Comparison of ENCODE assay signal across 8 cellular contexts in genomic region chr10:119650692-119651513, GRCh38. TPM values are rescaled to one million over a fixed set of nuclear protein-coding genes. Genes with fewer than 3 reads are reported as not detected.
A peak's percentile ranks its signal among the peaks of the same experiment; 100 is the strongest.
DNase-seq lines count a peak whose midpoint lies in the region; ATAC-seq and TF ChIP-seq lines count a peak whose summit lies in the region.

BAG3 (plus strand) TSS chr10:119651380; CDS start chr10:119651676, 296 bp downstream.

- H4K20me1 ChIP-seq in GM23248 (ENCODE audit: insufficient read depth): peaks cover 15% of the 10 kb centered on the region; the same call in 1 of the 2 replicates

- peaks cover 5% of the 10 kb centered on the region for H3K36me3 Mint-ChIP-seq in T-helper 1 cell treated with Interleukin-12 subunit alpha and Interleukin-12 subunit beta and Interleukin-4 antibody, amounts not matched to agents 30 μg/mL and 1 μg/mL, for 36 hours (ENCODE audit: low read depth)
- peaks cover 3% of the 10 kb centered on the region for H3K36me3 Mint-ChIP-seq in type B pancreatic cell

- peak within 1 kb of the TSS; percentile 93 for H2AFZ ChIP-seq in GM23248

- H3K36me3 ChIP-seq in GM23248 (ENCODE audit: low read depth): no peaks in the 10 kb centered on the region
- peaks cover 0 to under 1% (median 0%) of the 10 kb centered on the region in 9 donors for H3K36me3 ChIP-seq in heart right ventricle

- H3K27ac ChIP-seq in GM23248: peak within 1 kb of the TSS; percentile 95
- peak within 1 kb of the TSS; percentile 92 to 100 (median 98) for H3K27ac ChIP-seq in heart right ventricle

- peaks cover 35% of the 10 kb centered on the region for H3F3A ChIP-seq in GM23248 (ENCODE audit: insufficient read depth)

- no peaks in the 10 kb centered on the region for H3K27me3 ChIP-seq in GM23248 (replicated peaks; ENCODE audit: insufficient read depth)
- H3K27me3 ChIP-seq in heart right ventricle: peaks cover 0 to 3% (median 0%) of the 10 kb centered on the region in 7 donors

- H3K79me2 ChIP-seq in GM23248 (ENCODE audit: insufficient read depth): peaks cover 39% of the 10 kb centered on the region

- H3K4me2 ChIP-seq in GM23248 (ENCODE audit: unreplicated experiment): peak within 1 kb of the TSS; percentile 99

- peaks cover 2% of the 10 kb centered on the region for H3K27me3 Mint-ChIP-seq in T-helper 1 cell treated with Interleukin-12 subunit alpha and Interleukin-12 subunit beta and Interleukin-4 antibody, amounts not matched to agents 30 μg/mL and 1 μg/mL, for 36 hours (ENCODE audit: low read depth)
- no peaks in the 10 kb centered on the region for H3K27me3 Mint-ChIP-seq in type B pancreatic cell

- WGBS in GM23248 (ENCODE audit: low coverage in 1 of 2, low lambda C conversion rate in 2 of 2, missing lambda C conversion rate in 2 of 2), 2 experiments: 2 to 7% methylated on average over 17 to 60 of the region's 60 CpGs
- WGBS in heart right ventricle, 2 donors: 2 to 5% methylated on average over 15 to 59 of the region's 60 CpGs

- H3K9me3 Mint-ChIP-seq in T-helper 1 cell treated with Interleukin-12 subunit alpha and Interleukin-12 subunit beta and Interleukin-4 antibody, amounts not matched to agents 30 μg/mL and 1 μg/mL, for 36 hours: no peaks in the 10 kb centered on the region
- no peaks in the 10 kb centered on the region for H3K9me3 Mint-ChIP-seq in type B pancreatic cell

- H3K9me3 ChIP-seq in GM23248 (ENCODE audit: low read depth): no peaks in the 10 kb centered on the region
- peaks cover 0 to 3% (median 0%) of the 10 kb centered on the region in 11 donors for H3K9me3 ChIP-seq in heart right ventricle

- peak within 1 kb of the TSS; percentile 98 for H3K9ac ChIP-seq in GM23248

- H3K4me3 Mint-ChIP-seq in T-helper 1 cell treated with Interleukin-12 subunit alpha and Interleukin-12 subunit beta and Interleukin-4 antibody, amounts not matched to agents 30 μg/mL and 1 μg/mL, for 36 hours: peak within 1 kb of the TSS; percentile 98
- peak within 1 kb of the TSS; percentile 98 for H3K4me3 Mint-ChIP-seq in type B pancreatic cell

- in situ Hi-C loops in GM23248 (cut with MboI): no loop called here

- H3K4me3 ChIP-seq in GM23248 (peak within 1 kb of the TSS; percentile 93), heart right ventricle (peak within 1 kb of the TSS; percentile 59 to 96 (median 86))

- TF ChIP-seq CTCF in heart right ventricle (IDR thresholded peaks at IDR 0.05) (no peak), type B pancreatic cell (conservative IDR thresholded peaks at IDR 0.05) (no peak)

- DNase-seq in ELR (ENCODE audit: low read depth) (peak; percentile 98), GM23248 (peak; percentile 99), LoVo (ENCODE audit: low spot score) (peak; percentile 91), amniotic epithelial cell (ENCODE audit: low read depth) (peak; percentile 93), heart right ventricle (peak; percentile 94 to 95), posterior cingulate gyrus (peak; percentile 71 to 97 (median 84)), type B pancreatic cell (ENCODE audit: extremely low spot score, unreplicated experiment) (peak; percentile 92)

- intact Hi-C loops in heart right ventricle (cut with DNase I): loop anchor here in 6 of 10 donors (1.0 to 10.0 kb wide), 6 partner anchors 34 to 56 kb away; partner anchors contain the start of gene TIAL1 (in 4 of the 6)
- intact Hi-C loops in posterior cingulate gyrus (cut with DNase I): loop anchor here (2.0 kb wide), 1 partner anchor 54 kb away; the partner anchor contains the start of gene TIAL1

- peak; percentile 89 to 95 (median 92) for ATAC-seq in heart right ventricle

- peaks cover 23% of the 10 kb centered on the region for H3K4me1 ChIP-seq in GM23248 (ENCODE audit: insufficient read depth)
- H3K4me1 ChIP-seq in heart right ventricle: peaks cover 20 to 41% (median 34%) of the 10 kb centered on the region in 9 donors

- peak within 1 kb of the TSS; percentile 98 for H3K27ac Mint-ChIP-seq in T-helper 1 cell treated with Interleukin-12 subunit alpha and Interleukin-12 subunit beta and Interleukin-4 antibody, amounts not matched to agents 30 μg/mL and 1 μg/mL, for 36 hours
- H3K27ac Mint-ChIP-seq in type B pancreatic cell: peak within 1 kb of the TSS; percentile 98

- H3K4me1 Mint-ChIP-seq in T-helper 1 cell treated with Interleukin-12 subunit alpha and Interleukin-12 subunit beta and Interleukin-4 antibody, amounts not matched to agents 30 μg/mL and 1 μg/mL, for 36 hours (ENCODE audit: low read depth): peaks cover 43% of the 10 kb centered on the region
- peaks cover 36% of the 10 kb centered on the region for H3K4me1 Mint-ChIP-seq in type B pancreatic cell (ENCODE audit: unreplicated experiment)

- H3K9me2 ChIP-seq in GM23248 (ENCODE audit: insufficient read depth): no peaks in the 10 kb centered on the region

RNA-seq across cellular contexts. Expression of gene BAG3, which starts in this region (rescaled TPM):
- 18.1 and 20.0 TPM in 2 replicates for total RNA-seq in GM23248 (2014; rRNA removed; shearing (Covaris generic))
- polyA plus RNA-seq in GM23248 (2016; fragmentation: Nextera tagmentation; extraction: Ambion mirVana) (88.2 and 99.5 TPM in 2 replicates), heart right ventricle (100 to 1,000 TPM in 1 of 2 donors, 10 to 100 TPM in 1; 42.5 to 193 TPM)
- total RNA-seq in heart right ventricle (100 to 1,000 TPM; 115 to 191 (median 145) TPM), type B pancreatic cell (ENCODE audit: low replicate concordance) (24.9 and 29.3 TPM in 2 replicates)

Comparison
In these comparisons a context has a peak if more than half of its experiments do, and no peak if none do; other contexts are left out.
1. Peak in every context shown above with its lines: DNase-seq, ATAC-seq, H3K4me3 ChIP-seq and H3K27ac ChIP-seq.